ENCODE assay signal across 8 cellular contexts in genomic region chr18:45666520-45666919, GRCh38. TPM values are rescaled to one million over a fixed set of nuclear protein-coding genes. Genes with fewer than 3 reads are reported as not detected.
A peak's percentile ranks its signal among the peaks of the same experiment; 100 is the strongest.
DNase-seq lines count a peak whose midpoint lies in the region; ATAC-seq, FAIRE-seq and TF ChIP-seq lines count a peak whose summit lies in the region.

No MANE protein-coding gene starts in this region.

- H3K9me3 ChIP-seq in GM12878 (replicated peaks; ENCODE audit: control insufficient read depth, insufficient read depth, low read length), result no peaks in the 10 kb centered on the region

- WGBS in GM12878 (ENCODE audit: insufficient coverage, insufficient replicate concordance, low lambda C conversion rate, missing lambda C conversion rate), result 3% methylated on average over 3 of the region's 3 CpGs

- no peaks in the 10 kb centered on the region for H4K20me1 ChIP-seq in GM12878 (ENCODE audit: control insufficient read depth, insufficient read depth)

- no peaks in the 10 kb centered on the region for H3K79me2 ChIP-seq in GM12878 (ENCODE audit: control insufficient read depth, insufficient read depth, low read length)

- H3K36me3 ChIP-seq in GM12878 (ENCODE audit: control insufficient read depth in 2 of 2, insufficient read depth in 2 of 2, low read length in 1 of 2), result no peaks in the 10 kb centered on the region

- peak overlapping the region; percentile 56 for H3K27ac ChIP-seq in GM12878 (ENCODE audit: control insufficient read depth, insufficient read depth)

- H3K4me3 ChIP-seq in GM12865 (ENCODE audit: low read depth, low read length) (no peak overlapping the region), GM12878 (peak overlapping the region; percentile 25; the same call in 1 of the 2 replicates)

- intact Hi-C loops in GM12878 (cut with micrococcal nuclease; ENCODE audit: unreplicated experiment), result no loop called here

- FAIRE-seq in GM12878 (lab: Jason Lieb, UNC), result peak; percentile 7

- peak overlapping the region; percentile 74 for H3K4me2 ChIP-seq in GM12878 (ENCODE audit: control insufficient read depth, insufficient read depth)

- RAD21 ChIA-PET in GM12878 (lab: Charles Lee; ENCODE audit: unreplicated experiment), result interaction anchor here (0.8 to 6.8 kb wide), 21 partner anchors 8 to 407 kb away, joined by 3 to 132 read pairs (median 6); partner anchors contain the start of genes PSTPIP2 and SLC14A1

- no peak for TF ChIP-seq RAD21 in GM12878 (IDR thresholded peaks at IDR 0.05; ENCODE audit: insufficient read depth, low read depth, low read length)

- H2AFZ ChIP-seq in GM12878 (ENCODE audit: control insufficient read depth, low read depth, low read length), result peak overlapping the region; percentile 76

- SMC1A ChIA-PET in GM12878 (lab: Charles Lee; ENCODE audit: uncharacterized antibody, unreplicated experiment), result interaction anchor here (0.7 to 6.9 kb wide), 31 partner anchors 11 to 407 kb away, joined by 3 to 143 read pairs (median 5); partner anchors contain the start of gene SLC14A1

- TF ChIP-seq CTCF in GM12865 (IDR thresholded peaks at IDR 0.05; ENCODE audit: insufficient read depth, low read depth, low read length, missing control alignments) (no peak), GM12878 (IDR thresholded peaks at IDR 0.05 in 2 of 3, conservative IDR thresholded peaks at IDR 0.05 in 1 of 3; ENCODE audit: control insufficient read depth in 2 of 3, extremely low read depth in 1 of 3, insufficient read depth in 1 of 3, low read depth in 3 of 3, low read length in 3 of 3) (no peak)

- CTCF ChIA-PET in GM12878 (lab: Yijun Ruan, JAX), result interaction anchor here (1.0 to 9.9 kb wide), 23 partner anchors 7 to 406 kb away, joined by 3 to 189 read pairs (median 9); partner anchors contain the start of genes PSTPIP2 and SLC14A1

- in situ Hi-C loops in GM12878 (cut with MboI), result loop anchor here (5.0 kb wide), 1 partner anchor 416 kb away; no protein-coding TSS in a partner anchor

- no peaks in the 10 kb centered on the region for H3K27me3 ChIP-seq in GM12878 (replicated peaks in 1 of 2; ENCODE audit: control insufficient read depth in 2 of 2, insufficient read depth in 2 of 2, low read length in 1 of 2)

- ATAC-seq in GM19467 (IDR thresholded peaks at IDR 0.05; ENCODE audit: unreplicated experiment) (peak; percentile 55), HG03432 (IDR thresholded peaks at IDR 0.05; ENCODE audit: unreplicated experiment) (peak; percentile 76), GM12878 (peak; percentile 81)

- H3K4me1 ChIP-seq in GM12878 (ENCODE audit: control insufficient read depth, insufficient read depth, low read length), result peaks cover 18% of the 10 kb centered on the region

- peak overlapping the region; percentile 57; the same call in 1 of the 2 replicates for H3K9ac ChIP-seq in GM12878 (ENCODE audit: control insufficient read depth, insufficient read depth, low read length)

- BruUV-seq in GM12878 (replicated peaks; lab: Mats Ljungman, UMichigan), result no TSS peak

- peak; percentile 47 for DNase-seq in GM12865 (ENCODE audit: low read depth)
- no peak for DNase-seq in GM12878 (ENCODE audit: low read depth, low spot score)
- DNase-seq in NCI-H1436 (lab: John Stamatoyannopoulos, UW), result no peak
- DNase-seq in islet precursor cell, result no peak
- DNase-seq in UCSD-AML1 (lab: John Stamatoyannopoulos, UW; ENCODE audit: unreplicated experiment), result no peak
- no peak for DNase-seq in effector CD8-positive, alpha-beta T cell (lab: John Stamatoyannopoulos, UW)

- POLR2A ChIA-PET in GM12878 (lab: Charles Lee), result interaction anchor here (0.5 to 2.9 kb wide), 3 partner anchors 21 to 212 kb away, joined by 4 to 39 read pairs (median 4); no protein-coding TSS in a partner anchor

- no peak for TF ChIP-seq EP300 in GM12878 (IDR thresholded peaks at IDR 0.05; ENCODE audit: borderline replicate concordance in 1 of 2, control insufficient read depth in 1 of 2, low read depth in 2 of 2, low read length in 2 of 2)

- no peak for TF ChIP-seq POLR2A in GM12878 (IDR thresholded peaks at IDR 0.05; ENCODE audit: low read depth, low read length)

TF ChIP-seq in GM12878, 131 proteins besides CTCF, POLR2A, EP300 and RAD21 (continues in another document):
- TF ChIP-seq CEBPB (IDR thresholded peaks at IDR 0.05; ENCODE audit: borderline replicate concordance in 1 of 2, low read depth in 2 of 2, low read length in 2 of 2) (no peak), CUX1 (IDR thresholded peaks at IDR 0.05; ENCODE audit: insufficient replicate concordance, low read depth, low read length) (no peak), ATF7 (IDR thresholded peaks at IDR 0.05; ENCODE audit: low read depth) (peak; percentile 88), RFX5 (IDR thresholded peaks at IDR 0.05; ENCODE audit: low read depth, low read length) (no peak), FOXK2 (IDR thresholded peaks at IDR 0.05) (no peak), MYB (IDR thresholded peaks at IDR 0.05; ENCODE audit: borderline replicate concordance, low read depth, low read length) (no peak)

RNA-seq across cellular contexts. Expression of gene SLC14A2, which starts 51.2 kb away (rescaled TPM):
- total RNA-seq in GM12878 (2013; cell fraction: nucleolus; rRNA removed), result 0.15 TPM in 1 of 2 replicates, not detected in the other
- total RNA-seq in GM12878 (2014; rRNA removed) (0.11 TPM in 1 of 2 replicates, not detected in the other), GM12878 (2014; rRNA removed; fragmentation: Illumina TruSeq; extraction: Trizol) (not detected in 2 replicates), GM12878 (2021) (0.05 TPM in 1 of 2 replicates, not detected in the other)
- 0.04 TPM for polyA plus RNA-seq in GM12878 (2011; ENCODE audit: low read depth)
- polyA plus RNA-seq in GM12878 (2011; rRNA removed) (0.03 and 0.04 TPM in 2 replicates), GM12878 (2014; fragmentation: Illumina TruSeq; extraction: Trizol) (0.03 TPM in 1 of 2 replicates, not detected in the other), GM12878 (2014; fragmentation: Nextera tagmentation; extraction: Ambion mirVana) (not detected), GM12878 (2014; rRNA removed) (0.01 and 0.04 TPM in 2 replicates), GM12878 (2016; fragmentation: Nextera tagmentation; extraction: Ambion mirVana) (not detected)
- polyA plus RNA-seq in GM12878 (2011; cell fraction: cytosol; rRNA removed), result 0.07 and 0.12 TPM in 2 replicates
- polyA plus RNA-seq in GM12878 (2011; cell fraction: nucleus; rRNA removed), result 0.09 and 0.16 TPM in 2 replicates
- polyA plus RNA-seq in GM12878 (2012), result 0.01 TPM in 1 of 2 replicates, not detected in the other
- not detected in 2 replicates for polyA minus RNA-seq in GM12878 (2011; rRNA and poly(A)+ RNA removed)
- not detected in 2 replicates for polyA minus RNA-seq in GM12878 (2011; cell fraction: cytosol; rRNA and poly(A)+ RNA removed)
- polyA minus RNA-seq in GM12878 (2011; cell fraction: nucleus; rRNA and poly(A)+ RNA removed), result not detected in 2 replicates

RNA-seq across cellular contexts. Expression of gene SLC14A1, which starts 57.5 kb away (rescaled TPM):
- 1.7 and 2.2 TPM in 2 replicates for total RNA-seq in GM12878 (2013; cell fraction: nucleolus; rRNA removed)
- 0.06 TPM in 1 of 2 replicates, not detected in the other for total RNA-seq in GM12878 (2014; rRNA removed)
- total RNA-seq in GM12878 (2014; rRNA removed; fragmentation: Illumina TruSeq; extraction: Trizol), result 0.09 TPM in 1 of 2 replicates, not detected in the other
- total RNA-seq in GM12878 (2021), result not detected in 2 replicates
- polyA plus RNA-seq in GM12878 (2011; ENCODE audit: low read depth), result 0.34 TPM
- polyA plus RNA-seq in GM12878 (2011; rRNA removed), result 0.67 and 1.3 TPM in 2 replicates
- polyA plus RNA-seq in GM12878 (2011; cell fraction: cytosol; rRNA removed), result 0.38 and 0.81 TPM in 2 replicates
- polyA plus RNA-seq in GM12878 (2011; cell fraction: nucleus; rRNA removed), result 1.5 and 3.6 TPM in 2 replicates
- 0.70 and 0.80 TPM in 2 replicates for polyA plus RNA-seq in GM12878 (2012)
- 0.10 and 0.26 TPM in 2 replicates for polyA plus RNA-seq in GM12878 (2014; fragmentation: Illumina TruSeq; extraction: Trizol)
- under 1 TPM; 0.06 to 0.09 TPM for polyA plus RNA-seq in GM12878 (2014; fragmentation: Nextera tagmentation; extraction: Ambion mirVana)
- polyA plus RNA-seq in GM12878 (2014; rRNA removed), result 0.10 TPM in 1 of 2 replicates, not detected in the other
- under 1 TPM in 1 of 2 experiments, not detected in 1; 0.37 TPM for polyA plus RNA-seq in GM12878 (2016; fragmentation: Nextera tagmentation; extraction: Ambion mirVana)
- 2.6 and 2.7 TPM in 2 replicates for polyA minus RNA-seq in GM12878 (2011; rRNA and poly(A)+ RNA removed)
- not detected in 2 replicates for polyA minus RNA-seq in GM12878 (2011; cell fraction: cytosol; rRNA and poly(A)+ RNA removed)
- 0.96 and 1.7 TPM in 2 replicates for polyA minus RNA-seq in GM12878 (2011; cell fraction: nucleus; rRNA and poly(A)+ RNA removed)
